ENCODE assay signal across 19 cellular contexts in genomic region chr17:64091571-64091970, GRCh38. TPM values are rescaled to one million over a fixed set of nuclear protein-coding genes. Genes with fewer than 3 reads are reported as not detected.
A peak's percentile ranks its signal among the peaks of the same experiment; 100 is the strongest.
DNase-seq lines count a peak whose midpoint lies in the region; ATAC-seq, FAIRE-seq and TF ChIP-seq lines count a peak whose summit lies in the region.
"Had no signal": no experiment of that assay in that cellular context is flagged by ENCODE, and none has a peak within 500 bp of the region (broad histone marks: within the 10 kb centered on the region; RNA-seq: fewer than 3 reads in every experiment).

No MANE protein-coding gene starts in this region.

- H3K27ac Mint-ChIP-seq in T-helper 1 cell treated with Interleukin-12 subunit alpha and Interleukin-12 subunit beta and Interleukin-4 antibody, amounts not matched to agents 30 μg/mL and 1 μg/mL, for 36 hours, result peak overlapping the region; percentile 98
- H3K27ac Mint-ChIP-seq in CD4-positive, alpha-beta memory T cell, result peak overlapping the region; percentile 89 to 95 (median 93)
- H3K27ac Mint-ChIP-seq in Caco-2 (ENCODE audit: unreplicated experiment), result no peak overlapping the region

- no peak overlapping the region for H3K4ac ChIP-seq in H1 (replicated peaks; ENCODE audit: insufficient read length, low read depth, low read length)

- H2BK120ac ChIP-seq in H1 (replicated peaks; ENCODE audit: low read depth, low read length), result no peak overlapping the region

- H3K9ac ChIP-seq in PC-3 (ENCODE audit: low read length), result no peak overlapping the region
- H3K9ac ChIP-seq in H1 (replicated peaks in 1 of 4; ENCODE audit: extremely low read depth in 1 of 4, low read depth in 3 of 4, low read length in 3 of 4), result no peak overlapping the region
- H3K9ac ChIP-seq: SK-N-SH had no signal

- no peak for FAIRE-seq in H1 (lab: Jason Lieb, UNC)
- FAIRE-seq: kidney, RCC 7860 had no signal

- H3K4me3 Mint-ChIP-seq in T-helper 1 cell treated with Interleukin-12 subunit alpha and Interleukin-12 subunit beta and Interleukin-4 antibody, amounts not matched to agents 30 μg/mL and 1 μg/mL, for 36 hours, result peak overlapping the region; percentile 79
- H3K4me3 Mint-ChIP-seq in CD4-positive, alpha-beta memory T cell, result peak overlapping the region; percentile 41 to 85 (median 75)
- no peak overlapping the region for H3K4me3 Mint-ChIP-seq in Caco-2 (ENCODE audit: unreplicated experiment)

- ATAC-seq in PC-3, result no peak

- no peaks in the 10 kb centered on the region for H4K20me1 ChIP-seq in PC-3 (ENCODE audit: low read length)
- no peaks in the 10 kb centered on the region for H4K20me1 ChIP-seq in H1 (replicated peaks in 1 of 2; ENCODE audit: control insufficient read depth in 1 of 2, insufficient read depth in 2 of 2, low read length in 2 of 2)

- H3K27me3 ChIP-seq in CD4-positive, alpha-beta memory T cell (ENCODE audit: insufficient read depth, low read length), result no peaks in the 10 kb centered on the region
- H3K27me3 ChIP-seq in PC-3 (ENCODE audit: low read length) (no peaks in the 10 kb centered on the region), H1 (replicated peaks in 1 of 4; ENCODE audit: control insufficient read depth in 3 of 4, extremely low read depth in 1 of 4, insufficient read depth in 3 of 4, low read length in 3 of 4) (no peaks in the 10 kb centered on the region; a peak in 1 of 7 replicates), H7 (ENCODE audit: control insufficient read depth, insufficient read depth, low read length) (no peaks in the 10 kb centered on the region), Caco-2 (replicated peaks; ENCODE audit: control insufficient read depth, insufficient read depth, low read length) (no peaks in the 10 kb centered on the region)
- H3K27me3 ChIP-seq: adrenal gland had no signal

- peaks cover 68% of the 10 kb centered on the region for H3K36me3 Mint-ChIP-seq in T-helper 1 cell treated with Interleukin-12 subunit alpha and Interleukin-12 subunit beta and Interleukin-4 antibody, amounts not matched to agents 30 μg/mL and 1 μg/mL, for 36 hours (ENCODE audit: low read depth)
- H3K36me3 Mint-ChIP-seq in CD4-positive, alpha-beta memory T cell, result peaks cover 55 to 60% of the 10 kb centered on the region in 2 donors
- no peaks in the 10 kb centered on the region for H3K36me3 Mint-ChIP-seq in Caco-2 (ENCODE audit: insufficient read depth, unreplicated experiment)

- 0 out of 2 replicates have a peak overlapping the region, but pooled peaks have one; percentile 9 for H4K8ac ChIP-seq in H1 (ENCODE audit: extremely low read depth, insufficient read depth, low read length)

- DNase-seq in T-helper 1 cell (no peak), PC-3 (no peak), H1 (ENCODE audit: low read depth in 1 of 2, low spot score in 2 of 2) (no peak), H7 (no peak), NCI-H446 treated with DMSO at 0.1 percent for 48 hours (lab: John Stamatoyannopoulos, UW) (no peak), Caco-2 (no peak)
- no peak for DNase-seq in CD4-positive, alpha-beta memory T cell
- DNase-seq: caudate nucleus; effector CD8-positive, alpha-beta T cell; kidney; NCI-H2107; NCI-H526 treated with DMSO at 0.1 percent for 48 hours; nucleus accumbens; SK-N-SH; stimulated activated CD4-positive, alpha-beta T cell treated with anti-CD3 and anti-CD28 coated beads, Interleukin-4, amount 100 ng/mL, for 1 hour had no signal

- intact Hi-C loops in CD4-positive, alpha-beta memory T cell (cut with micrococcal nuclease), result loop anchor here (1.0 to 2.0 kb wide), 2 partner anchors 9 to 15 kb away; no protein-coding TSS in a partner anchor
- intact Hi-C loops in PC-3 (cut with micrococcal nuclease), result no loop called here
- intact Hi-C loops in Caco-2 (cut with micrococcal nuclease; ENCODE audit: unreplicated experiment), result no loop called here

- no peak overlapping the region for H2AFZ ChIP-seq in PC-3 (ENCODE audit: low read length)
- no peak overlapping the region for H2AFZ ChIP-seq in H1 (ENCODE audit: low read length)

- H3K23me2 ChIP-seq in H1 (ENCODE audit: low read depth, low read length), result no peaks in the 10 kb centered on the region

- no peak overlapping the region for H3K4me3 ChIP-seq in CD4-positive, alpha-beta memory T cell (ENCODE audit: low read length in 2 of 2)
- H3K4me3 ChIP-seq in PC-3 (ENCODE audit: low read length) (no peak overlapping the region), H1 (ENCODE audit: extremely low read depth in 1 of 4, insufficient read depth in 2 of 4, low read depth in 3 of 4, low read length in 4 of 4) (no peak overlapping the region), H7 (ENCODE audit: insufficient read depth, low read depth, low read length) (no peak overlapping the region), Caco-2 (ENCODE audit: low read depth, low read length) (no peak overlapping the region)
- H3K4me3 ChIP-seq: adrenal gland had no signal

- H3K4me2 ChIP-seq in PC-3 (ENCODE audit: low read length), result no peak overlapping the region
- H3K4me2 ChIP-seq in H1 (ENCODE audit: insufficient read depth in 1 of 2, low read depth in 2 of 2, low read length in 2 of 2), result no peak overlapping the region
- H3K4me2 ChIP-seq: SK-N-SH had no signal

- TF ChIP-seq CTCF in PC-3 (conservative IDR thresholded peaks at IDR 0.05; ENCODE audit: low read depth, low read length), result no peak
- no peak for TF ChIP-seq CTCF in H1 (IDR thresholded peaks at IDR 0.05; ENCODE audit: control extremely low read depth in 1 of 3, insufficient read depth in 1 of 3, low read depth in 1 of 3, low read length in 3 of 3)
- TF ChIP-seq CTCF in Caco-2 (IDR thresholded peaks at IDR 0.05; ENCODE audit: insufficient read depth in 1 of 2, low read depth in 1 of 2, low read length in 1 of 2, severe bottlenecking in 1 of 2, unreplicated experiment in 1 of 2), result no peak

- H3K4me1 Mint-ChIP-seq in T-helper 1 cell treated with Interleukin-12 subunit alpha and Interleukin-12 subunit beta and Interleukin-4 antibody, amounts not matched to agents 30 μg/mL and 1 μg/mL, for 36 hours (ENCODE audit: low read depth), result peaks cover 81% of the 10 kb centered on the region
- H3K4me1 Mint-ChIP-seq in CD4-positive, alpha-beta memory T cell, result peaks cover 61 to 94% (median 79%) of the 10 kb centered on the region in 4 donors
- peaks cover 20% of the 10 kb centered on the region for H3K4me1 Mint-ChIP-seq in Caco-2 (ENCODE audit: low read depth, unreplicated experiment)

- CTCF ChIA-PET in CD4-positive, alpha-beta memory T cell (lab: Charles Lee; ENCODE audit: partially characterized antibody), result no interaction called here
- CTCF ChIA-PET in PC-3 (lab: Charles Lee) (no interaction called here), H1 (lab: Charles Lee; ENCODE audit: partially characterized antibody) (interaction anchor here (1.0 to 3.7 kb wide), 3 partner anchors 27 to 190 kb away, joined by 3 to 17 read pairs (median 5); no protein-coding TSS in a partner anchor), Caco-2 (lab: Charles Lee) (no interaction called here)

- TF ChIP-seq RAD21 in H1 (IDR thresholded peaks at IDR 0.05 in 1 of 2, conservative IDR thresholded peaks at IDR 0.05 in 1 of 2; ENCODE audit: low read depth in 2 of 2, low read length in 2 of 2), result no peak

- no peak overlapping the region for H4K91ac ChIP-seq in H1 (replicated peaks; ENCODE audit: insufficient read length, low read length)

- H3K4me1 ChIP-seq in CD4-positive, alpha-beta memory T cell (ENCODE audit: insufficient read depth, low read length), result peaks cover 88% of the 10 kb centered on the region
- H3K4me1 ChIP-seq in PC-3 (ENCODE audit: insufficient read depth, low read length) (peaks cover 41% of the 10 kb centered on the region), H1 (replicated peaks in 1 of 4; ENCODE audit: control insufficient read depth in 3 of 4, insufficient read depth in 4 of 4, low read length in 3 of 4) (no peaks in the 10 kb centered on the region; a peak in 1 of 7 replicates), Caco-2 (peaks cover 17% of the 10 kb centered on the region)

- no peak overlapping the region for H3K18ac ChIP-seq in H1 (ENCODE audit: extremely low read depth, low read length)

- H4K5ac ChIP-seq in H1 (ENCODE audit: insufficient read length, low read depth, low read length), result no peak overlapping the region

- BruUV-seq in PC-3 (replicated peaks; lab: Mats Ljungman, UMichigan), result no TSS peak
- no TSS peak for BruUV-seq in Caco-2 (replicated peaks; lab: Mats Ljungman, UMichigan)

- no peaks in the 10 kb centered on the region for H3K79me1 ChIP-seq in H1 (ENCODE audit: low read depth, low read length)

- no peak overlapping the region; the same call in 1 of the 2 replicates for H2BK5ac ChIP-seq in H1 (ENCODE audit: low read depth, low read length)

- H3K9me2 ChIP-seq in PC-3 (replicated peaks; ENCODE audit: low read length), result no peaks in the 10 kb centered on the region
- H3K9me2 ChIP-seq: SK-N-SH had no signal

- H3K9me3 Mint-ChIP-seq in T-helper 1 cell treated with Interleukin-12 subunit alpha and Interleukin-12 subunit beta and Interleukin-4 antibody, amounts not matched to agents 30 μg/mL and 1 μg/mL, for 36 hours, result no peaks in the 10 kb centered on the region
- no peaks in the 10 kb centered on the region for H3K9me3 Mint-ChIP-seq in CD4-positive, alpha-beta memory T cell
- H3K9me3 Mint-ChIP-seq in Caco-2 (ENCODE audit: unreplicated experiment), result no peaks in the 10 kb centered on the region

- no peak for TF ChIP-seq POLR2A in H1 (IDR thresholded peaks at IDR 0.05; ENCODE audit: control extremely low read depth in 1 of 2, low read depth in 2 of 2, low read length in 2 of 2)

- H3K36me3 ChIP-seq in CD4-positive, alpha-beta memory T cell (ENCODE audit: insufficient read depth, low read length), result no peaks in the 10 kb centered on the region
- H3K36me3 ChIP-seq in PC-3 (ENCODE audit: low read depth, low read length) (peaks cover 2% of the 10 kb centered on the region; the same call in 1 of the 2 replicates), H1 (ENCODE audit: control insufficient read depth in 2 of 4, insufficient read depth in 4 of 4, low read length in 3 of 4) (no peaks in the 10 kb centered on the region), H7 (replicated peaks; ENCODE audit: control insufficient read depth, insufficient read depth, low read length) (no peaks in the 10 kb centered on the region), Caco-2 (ENCODE audit: control insufficient read depth, insufficient read depth, low read length) (peaks cover 1% of the 10 kb centered on the region; the same call in 1 of the 2 replicates)

- H3K14ac ChIP-seq in H1 (ENCODE audit: insufficient read length), result no peak overlapping the region

- POLR2A ChIA-PET in CD4-positive, alpha-beta memory T cell (lab: Charles Lee; ENCODE audit: partially characterized antibody), result interaction anchor here (1.0 to 2.8 kb wide), 6 partner anchors 9 to 72 kb away, joined by 3 to 16 read pairs (median 4); partner anchors contain the start of gene ICAM2
- POLR2A ChIA-PET in PC-3 (lab: Charles Lee; ENCODE audit: unreplicated experiment) (no interaction called here), H1 (lab: Charles Lee; ENCODE audit: partially characterized antibody) (no interaction called here), Caco-2 (lab: Charles Lee) (no interaction called here)

- no peak overlapping the region for H2BK15ac ChIP-seq in H1 (ENCODE audit: low read length)

- 90% methylated on average over 6 of the region's 6 CpGs; no CpG with 5 or more reads in 1 of the 2 experiments for WGBS in H1 (ENCODE audit: extremely low coverage in 1 of 2, insufficient coverage in 1 of 2, insufficient read length in 1 of 2, insufficient replicate concordance in 2 of 2, low coverage in 1 of 2, low lambda C conversion rate in 2 of 2, missing lambda C conversion rate in 1 of 2), 2 experiments

- TF ChIP-seq EP300 in H1 (IDR thresholded peaks at IDR 0.05; ENCODE audit: borderline replicate concordance in 1 of 2, low read depth in 2 of 2, low read length in 2 of 2), result no peak

- no peak overlapping the region for H2BK20ac ChIP-seq in H1 (ENCODE audit: low read length)

- no peak overlapping the region for H2AK5ac ChIP-seq in H1 (ENCODE audit: low read depth, low read length)

- H3K79me2 ChIP-seq in PC-3 (ENCODE audit: low read length), result no peaks in the 10 kb centered on the region; the same call in 1 of the 2 replicates
- no peaks in the 10 kb centered on the region for H3K79me2 ChIP-seq in H1 (ENCODE audit: control insufficient read depth in 1 of 2, insufficient read depth in 2 of 2, low read length in 2 of 2)

- no peaks in the 10 kb centered on the region for H3F3A ChIP-seq in PC-3 (ENCODE audit: low read length, unreplicated experiment)

- H3K9me3 ChIP-seq in CD4-positive, alpha-beta memory T cell (ENCODE audit: control insufficient read depth in 1 of 2, low read length in 2 of 2), result no peaks in the 10 kb centered on the region
- H3K9me3 ChIP-seq in PC-3 (ENCODE audit: low read length), result no peaks in the 10 kb centered on the region
- H3K9me3 ChIP-seq in H1 (ENCODE audit: insufficient read depth in 2 of 2, low read depth in 1 of 2, low read length in 1 of 2), result no peaks in the 10 kb centered on the region
- no peaks in the 10 kb centered on the region for H3K9me3 ChIP-seq in Caco-2
- H3K9me3 ChIP-seq: adrenal gland, SK-N-SH had no signal

- no peak overlapping the region for H3K56ac ChIP-seq in H1 (replicated peaks; ENCODE audit: insufficient read length, low read depth, low read length)

- no peaks in the 10 kb centered on the region for H3K27me3 Mint-ChIP-seq in T-helper 1 cell treated with Interleukin-12 subunit alpha and Interleukin-12 subunit beta and Interleukin-4 antibody, amounts not matched to agents 30 μg/mL and 1 μg/mL, for 36 hours (ENCODE audit: low read depth)
- H3K27me3 Mint-ChIP-seq in CD4-positive, alpha-beta memory T cell, result no peaks in the 10 kb centered on the region
- no peaks in the 10 kb centered on the region for H3K27me3 Mint-ChIP-seq in Caco-2 (ENCODE audit: insufficient read depth, unreplicated experiment)

- peak overlapping the region; percentile 25 for H3K27ac ChIP-seq in CD4-positive, alpha-beta memory T cell (ENCODE audit: low read depth, low read length)
- peak overlapping the region; percentile 28 for H3K27ac ChIP-seq in PC-3 (ENCODE audit: low read length)
- H3K27ac ChIP-seq in H1 (ENCODE audit: low read depth, low read length), result no peak overlapping the region
- H3K27ac ChIP-seq: 22Rv1 had no signal

- H2BK12ac ChIP-seq in H1 (ENCODE audit: low read depth, low read length), result no peak overlapping the region

- no peak overlapping the region for H3K23ac ChIP-seq in H1 (ENCODE audit: insufficient read length)

RNA-seq across cellular contexts. Expression of gene ERN1, which starts 38.4 kb away (rescaled TPM):
- total RNA-seq in CD4-positive, alpha-beta memory T cell, result 100 to 1,000 TPM; 163 to 172 TPM
- 100 to 1,000 TPM in 1 of 2 donors, 10 to 100 TPM in 1; 47.9 to 124 TPM for polyA plus RNA-seq in CD4-positive, alpha-beta memory T cell
- 13.5 and 17.9 TPM in 2 replicates for total RNA-seq in PC-3 (2014; rRNA removed)
- 3.9 and 5.7 TPM in 2 replicates for total RNA-seq in H1 (2021; fragmentation: NEBNext Ultra II Directional; extraction: Animal tissue kit (Norgen Biotek cat#: 25700))
- polyA plus RNA-seq in H1 (2011; rRNA removed), result 1.8 and 2.1 TPM in 2 replicates
- 2.2 TPM for polyA plus RNA-seq in H1 (2011; cell fraction: cytosol; rRNA removed)
- 2.2 TPM for polyA plus RNA-seq in H1 (2011; cell fraction: nucleus; rRNA removed)
- polyA plus RNA-seq in H1 (2012, experiment 1 of 2), result 1.7 to 2.5 TPM (median 2.0 TPM) in 4 replicates
- polyA plus RNA-seq in H1 (2012, experiment 2 of 2), result 0.98 TPM
- polyA plus RNA-seq in H1 (2013, experiment 1 of 2), result 2.9 TPM
- 3.4 TPM for polyA plus RNA-seq in H1 (2013, experiment 2 of 2)
- 4.3 and 5.5 TPM in 2 replicates for polyA minus RNA-seq in H1 (2011; rRNA and poly(A)+ RNA removed)
- 2.8 TPM for polyA minus RNA-seq in H1 (2011; cell fraction: cytosol; rRNA and poly(A)+ RNA removed)
- 9.1 TPM for polyA minus RNA-seq in H1 (2011; cell fraction: nucleus; rRNA and poly(A)+ RNA removed)
- 1.8 and 2.3 TPM in 2 replicates for total RNA-seq in H7 (2014; rRNA removed; shearing (Covaris generic))
- total RNA-seq in Caco-2 (2022), result 24.3 and 27.5 TPM in 2 replicates
